In genomic region chr16:71327720-71328119, GRCh38 we compare ENCODE assay signal across 30 cellular contexts. TPM values are rescaled to one million over a fixed set of nuclear protein-coding genes. Genes with fewer than 3 reads are reported as not detected.
"Had no signal": no experiment of that assay in that cellular context is flagged by ENCODE, and none has a peak within 500 bp of the region (broad histone marks: within the 10 kb centered on the region; RNA-seq: fewer than 3 reads in every experiment).

No MANE protein-coding gene starts in this region.

- H3K36me3 ChIP-seq: ascending aorta, breast epithelium, esophagus squamous epithelium, WERI-Rb-1 had no signal

- FAIRE-seq: frontal cortex had no signal

- H3K4me1 ChIP-seq: ascending aorta, breast epithelium, esophagus squamous epithelium had no signal

- H3K27ac ChIP-seq: ascending aorta, breast epithelium, coronary artery, dorsolateral prefrontal cortex, esophagus squamous epithelium, WERI-Rb-1 had no signal

- ATAC-seq: activated CD4-positive, CD25-positive, alpha-beta regulatory T cell treated with anti-CD3 and anti-CD28 coated beads, Interleukin-2, amount 50 U/mL, for 24 hours; activated CD8-positive, alpha-beta memory T cell treated with anti-CD3 and anti-CD28 coated beads, Interleukin-2, amount 10 ng/mL, durations not matched to agents 7 days and 5 days; activated CD8-positive, alpha-beta T cell treated with anti-CD3 and anti-CD28 coated beads, Interleukin-2, amount 10 ng/mL, durations not matched to agents 7 days and 5 days; T-helper 17 cell had no signal

- DNase-seq: activated B cell treated with CpG ODN at 0.5 μM for 24 hours; activated CD4-positive, alpha-beta memory T cell treated with anti-CD3 and anti-CD28 coated beads for 36 hours; activated CD4-positive, alpha-beta T cell treated with anti-CD3 and anti-CD28 coated beads for 48 hours; activated CD4-positive, alpha-beta T cell treated with anti-CD3 and anti-CD28 coated beads, Interleukin-2, amount 50 U/mL, for 1 hour; activated CD8-positive, alpha-beta memory T cell treated with anti-CD3 and anti-CD28 coated beads, Interleukin-2, amount 10 ng/mL, durations not matched to agents 7 days and 5 days; activated CD8-positive, alpha-beta memory T cell treated with anti-CD3 and anti-CD28 coated beads, Interleukin-2, amount 50 U/mL, for 4 hours; activated CD8-positive, alpha-beta T cell treated with anti-CD3 and anti-CD28 coated beads, Interleukin-2, amount 10 ng/mL, durations not matched to agents 7 days and 5 days; activated effector memory CD4-positive, alpha-beta T cell treated with anti-CD3 and anti-CD28 coated beads, Interleukin-2, amount 50 U/mL, for 16 hours; activated naive CD4-positive, alpha-beta T cell treated with anti-CD3 and anti-CD28 coated beads for 36 hours; activated naive CD8-positive, alpha-beta T cell treated with anti-CD3 and anti-CD28 coated beads, Interleukin-2, amount 10 ng/mL, durations not matched to agents 7 days and 5 days; activated T-cell treated with anti-CD3 and anti-CD28 coated beads, Interleukin-2, amount 50 U/mL, for 1 hour; activated T-cell treated with anti-CD3 and anti-CD28 coated beads, Interleukin-2, amount 50 U/mL, for 48 hours; effector memory CD4-positive, alpha-beta T cell; endodermal cell; esophagus squamous epithelium; head of caudate nucleus; T-helper 1 cell; T-helper 17 cell; T1000; WERI-Rb-1 had no signal

- H3K27me3 ChIP-seq: ascending aorta, breast epithelium, esophagus squamous epithelium had no signal

- H3K4me3 ChIP-seq: ascending aorta, breast epithelium, coronary artery, dorsolateral prefrontal cortex, esophagus squamous epithelium had no signal

- H3K9me3 ChIP-seq: ascending aorta had no signal

RNA-seq across cellular contexts. Expression of gene CALB2, which starts 30.8 kb away (rescaled TPM):
- total RNA-seq: activated B cell treated with CpG ODN at 0.5 μM for 24 hours; activated CD4-positive, alpha-beta memory T cell treated with anti-CD3 and anti-CD28 coated beads for 36 hours; activated CD8-positive, alpha-beta memory T cell treated with anti-CD3 and anti-CD28 coated beads for 36 hours; activated CD8-positive, alpha-beta memory T cell treated with anti-CD3 and anti-CD28 coated beads, Interleukin-2, amount 10 ng/mL, durations not matched to agents 7 days and 5 days; activated CD8-positive, alpha-beta T cell treated with anti-CD3 and anti-CD28 coated beads, Interleukin-2, amount 10 ng/mL, durations not matched to agents 7 days and 5 days; activated naive CD4-positive, alpha-beta T cell treated with anti-CD3 and anti-CD28 coated beads for 36 hours; activated naive CD4-positive, alpha-beta T cell treated with anti-CD3 and anti-CD28 coated beads, Interleukin-2, amount 50 U/mL, for 72 hours; activated naive CD8-positive, alpha-beta T cell treated with anti-CD3 and anti-CD28 coated beads, Interleukin-2, amount 10 ng/mL, durations not matched to agents 7 days and 5 days; activated T-helper 1 cell treated with anti-CD3 and anti-CD28 coated beads, Interleukin-12 subunit alpha, Interleukin-12 subunit beta, Interleukin-2, Interleukin-4 antibody, amounts not matched to agents 30 ng/mL and 10 ng/mL and 1 ng/mL, durations not matched to agents 14 hours and 24 hours and 36 hours; activated T-helper 2 cell treated with anti-CD3 and anti-CD28 coated beads, Interferon-gamma antibody, Interleukin-2, Interleukin-4, amounts not matched to agents 10 μg/mL and 5 μg/mL and 100 μg/mL, durations not matched to agents 14 hours and 24 hours and 36 hours; T-helper 17 cell had no signal
